Comparison of ENCODE assay signal across 1 cellular context in genomic region chr20:1466211-1467081, GRCh38.
TF ChIP-seq lines count a peak whose summit lies in the region.

Gene NSFL1C (minus strand): TSS chr20:1466849. CDS start chr20:1466824, 25 bp downstream.

TF ChIP-seq in GM12878, 131 proteins besides CTCF, POLR2A, EP300 and RAD21 (continued from another document and continues in another):
- no peak for TF ChIP-seq NBN (IDR thresholded peaks at IDR 0.05)
- peak; percentile 100 for TF ChIP-seq LARP7 (IDR thresholded peaks at IDR 0.05)
- peak; percentile 52; the same call in 1 of the 2 replicates for TF ChIP-seq SREBF1 (IDR thresholded peaks at IDR 0.05; ENCODE audit: low read length)
- no peak for TF ChIP-seq FOS (IDR thresholded peaks at IDR 0.05; ENCODE audit: borderline replicate concordance, extremely low read depth, insufficient read length)
- peak; percentile 37; the same call in 1 of the 2 replicates for TF ChIP-seq POLR2AphosphoS2 (IDR thresholded peaks at IDR 0.05; ENCODE audit: low read depth, low read length)
- TF ChIP-seq RB1 (IDR thresholded peaks at IDR 0.05; ENCODE audit: borderline replicate concordance), result peak; percentile 96; the same call in 1 of the 2 replicates
- no peak for TF ChIP-seq SUPT20H (IDR thresholded peaks at IDR 0.05; ENCODE audit: borderline replicate concordance, control insufficient read depth, low read depth, low read length)
- TF ChIP-seq CBFB (IDR thresholded peaks at IDR 0.05; ENCODE audit: low read depth), result peak; percentile 41; the same call in 1 of the 2 replicates
- TF ChIP-seq ZNF24 (IDR thresholded peaks at IDR 0.05), result peak; percentile 91
- no peak for TF ChIP-seq E2F8 (IDR thresholded peaks at IDR 0.05; ENCODE audit: low read depth, partially characterized antibody)
- TF ChIP-seq IRF3 (IDR thresholded peaks at IDR 0.05), result no peak
- TF ChIP-seq SPI1 (IDR thresholded peaks at IDR 0.05; ENCODE audit: borderline replicate concordance, insufficient read depth, low read depth, low read length), result 0 out of 2 replicates have a peak, but pooled peaks have one; percentile 11
- TF ChIP-seq E2F4 (IDR thresholded peaks at IDR 0.05; ENCODE audit: low read depth, low read length), result no peak
- no peak for TF ChIP-seq EZH2 (IDR thresholded peaks at IDR 0.05; ENCODE audit: borderline replicate concordance, control insufficient read depth, low read depth, low read length)
- TF ChIP-seq TBL1XR1 (IDR thresholded peaks at IDR 0.05; ENCODE audit: low read depth, low read length), result 0 out of 2 replicates have a peak, but pooled peaks have one; percentile 40
- TF ChIP-seq ZNF592 (IDR thresholded peaks at IDR 0.05), result peak; percentile 96
- TF ChIP-seq ZNF622 (IDR thresholded peaks at IDR 0.05), result no peak
- TF ChIP-seq HDAC6 (IDR thresholded peaks at IDR 0.05; ENCODE audit: unreplicated experiment), result no peak
- no peak for TF ChIP-seq ZBTB4 (CRISPR knock-in tag; IDR thresholded peaks at IDR 0.05)
- TF ChIP-seq BACH1 (IDR thresholded peaks at IDR 0.05; ENCODE audit: borderline replicate concordance), result peak; percentile 93
- 0 out of 2 replicates have a peak, but pooled peaks have one; percentile 7 for TF ChIP-seq BCL11A (IDR thresholded peaks at IDR 0.05; ENCODE audit: low read depth, low read length)
- no peak for TF ChIP-seq MTA3 (IDR thresholded peaks at IDR 0.05; ENCODE audit: borderline replicate concordance, low read length)
- TF ChIP-seq STAT3 (IDR thresholded peaks at IDR 0.05; ENCODE audit: low read depth, low read length), result no peak
- peak; percentile 65 for TF ChIP-seq KLF5 (IDR thresholded peaks at IDR 0.05; ENCODE audit: partially characterized antibody)
- peak; percentile 98 for TF ChIP-seq ZNF207 (IDR thresholded peaks at IDR 0.05; ENCODE audit: borderline replicate concordance)
- TF ChIP-seq NFYA (IDR thresholded peaks at IDR 0.05; ENCODE audit: borderline replicate concordance, low read depth, low read length), result no peak
- peak; percentile 57; the same call in 1 of the 2 replicates for TF ChIP-seq HSF1 (IDR thresholded peaks at IDR 0.05; ENCODE audit: low read depth, low read length)
- TF ChIP-seq SRF (IDR thresholded peaks at IDR 0.05; ENCODE audit: low read depth in 2 of 2, low read length in 2 of 2), result peak; percentile 4 to 80; a peak in 1 of 4 replicates
- 0 out of 2 replicates have a peak, but pooled peaks have one; percentile 27 for TF ChIP-seq REST (IDR thresholded peaks at IDR 0.05; ENCODE audit: low read depth, low read length)
- TF ChIP-seq CEBPB (IDR thresholded peaks at IDR 0.05; ENCODE audit: borderline replicate concordance in 1 of 2, low read depth in 2 of 2, low read length in 2 of 2), result no peak
- TF ChIP-seq ZNF274 (IDR thresholded peaks at IDR 0.05; ENCODE audit: insufficient read depth, insufficient read length), result no peak
- no peak for TF ChIP-seq BMI1 (IDR thresholded peaks at IDR 0.05; ENCODE audit: borderline replicate concordance)
- TF ChIP-seq MLLT1 (IDR thresholded peaks at IDR 0.05), result no peak
- peak; percentile 27 for TF ChIP-seq MEF2B (IDR thresholded peaks at IDR 0.05; ENCODE audit: partially characterized antibody, poor library complexity, severe bottlenecking)
- peak; percentile 87 for TF ChIP-seq ZNF217 (IDR thresholded peaks at IDR 0.05)
- no peak for TF ChIP-seq RAD51 (IDR thresholded peaks at IDR 0.05)
